Comparison of ENCODE assay signal across 18 cellular contexts in genomic region chr9:109886050-109886449, GRCh38.
DNase-seq lines count a peak whose midpoint lies in the region; TF ChIP-seq lines count a peak whose summit lies in the region.
"Had no signal": no experiment of that assay in that cellular context is flagged by ENCODE, and none has a peak within 500 bp of the region (broad histone marks: within the 10 kb centered on the region; RNA-seq: fewer than 3 reads in every experiment).

No MANE protein-coding gene starts in this region.

- peaks cover 2% of the 10 kb centered on the region for H3K36me3 Mint-ChIP-seq in activated CD4-positive, alpha-beta T cell treated with anti-CD3 and anti-CD28 coated beads, Interleukin-2, amount 10 ng/mL, durations not matched to agents 7 days and 5 days (ENCODE audit: low read depth)
- H3K36me3 Mint-ChIP-seq in osteocyte (ENCODE audit: unreplicated experiment) = peaks cover 11% of the 10 kb centered on the region
- H3K36me3 Mint-ChIP-seq: CD8-positive, alpha-beta memory T cell had no signal

- POLR2A ChIA-PET in activated CD4-positive, alpha-beta T cell treated with anti-CD3 and anti-CD28 coated beads, Interleukin-2, amount 10 ng/mL, durations not matched to agents 7 days and 5 days (lab: Charles Lee) = no interaction called here

- H3K27ac Mint-ChIP-seq in activated CD4-positive, alpha-beta T cell treated with anti-CD3 and anti-CD28 coated beads, Interleukin-2, amount 10 ng/mL, durations not matched to agents 7 days and 5 days = peak overlapping the region; percentile 90
- H3K27ac Mint-ChIP-seq in osteocyte (ENCODE audit: unreplicated experiment) = peak overlapping the region; percentile 34
- H3K27ac Mint-ChIP-seq: activated B cell treated with CpG ODN at 0.5 μM for 24 hours, GM23338 had no signal

- H3K4me3 Mint-ChIP-seq in activated CD4-positive, alpha-beta T cell treated with anti-CD3 and anti-CD28 coated beads, Interleukin-2, amount 10 ng/mL, durations not matched to agents 7 days and 5 days = no peak overlapping the region
- H3K4me3 Mint-ChIP-seq in osteocyte (ENCODE audit: unreplicated experiment) = no peak overlapping the region
- H3K4me3 Mint-ChIP-seq: activated B cell treated with CpG ODN at 0.5 μM for 24 hours; CD8-positive, alpha-beta memory T cell; GM23338 had no signal

- DNase-seq in activated CD4-positive, alpha-beta T cell treated with anti-CD3 and anti-CD28 coated beads, Interleukin-2, amount 10 ng/mL, durations not matched to agents 7 days and 5 days = no peak
- DNase-seq in activated CD4-positive, alpha-beta T cell treated with anti-CD3 and anti-CD28 coated beads for 48 hours = no peak
- DNase-seq in RPMI7951 (ENCODE audit: low read depth) (peak; percentile 28), osteocyte (ENCODE audit: extremely low spot score, unreplicated experiment) (no peak), NCI-H2171 treated with DMSO at 0.1 percent for 48 hours (lab: John Stamatoyannopoulos, UW) (no peak), G401 (ENCODE audit: low spot score) (no peak), NCI-H2107 (lab: John Stamatoyannopoulos, UW) (no peak)
- DNase-seq: ACHN; activated B cell treated with CpG ODN at 0.5 μM for 24 hours; CD8-positive, alpha-beta memory T cell; EL; esophagus squamous epithelium; kidney glomerular epithelial cell; NCI-H146; NCI-H446 treated with DMSO at 0.1 percent for 48 hours had no signal

- peaks cover 68% of the 10 kb centered on the region for H3K4me1 Mint-ChIP-seq in activated CD4-positive, alpha-beta T cell treated with anti-CD3 and anti-CD28 coated beads, Interleukin-2, amount 10 ng/mL, durations not matched to agents 7 days and 5 days
- peaks cover 50% of the 10 kb centered on the region for H3K4me1 Mint-ChIP-seq in osteocyte (ENCODE audit: unreplicated experiment)

- no peaks in the 10 kb centered on the region for H3K27me3 Mint-ChIP-seq in activated CD4-positive, alpha-beta T cell treated with anti-CD3 and anti-CD28 coated beads, Interleukin-2, amount 10 ng/mL, durations not matched to agents 7 days and 5 days
- H3K27me3 Mint-ChIP-seq in osteocyte (ENCODE audit: unreplicated experiment) = no peaks in the 10 kb centered on the region
- H3K27me3 Mint-ChIP-seq: activated B cell treated with CpG ODN at 0.5 μM for 24 hours had no signal

- TF ChIP-seq CTCF in osteocyte (IDR thresholded peaks at IDR 0.05) = no peak

- peak overlapping the region; percentile 89 for H3K27ac ChIP-seq in cingulate gyrus (ENCODE audit: low read depth, low read length)
- H3K27ac ChIP-seq: hepatocyte had no signal

- H3K9me3 Mint-ChIP-seq in activated CD4-positive, alpha-beta T cell treated with anti-CD3 and anti-CD28 coated beads, Interleukin-2, amount 10 ng/mL, durations not matched to agents 7 days and 5 days = peaks cover 5% of the 10 kb centered on the region
- no peaks in the 10 kb centered on the region for H3K9me3 Mint-ChIP-seq in osteocyte (ENCODE audit: unreplicated experiment)
- H3K9me3 Mint-ChIP-seq: activated B cell treated with CpG ODN at 0.5 μM for 24 hours; CD8-positive, alpha-beta memory T cell; GM23338 had no signal

- CTCF ChIA-PET in activated CD4-positive, alpha-beta T cell treated with anti-CD3 and anti-CD28 coated beads, Interleukin-2, amount 10 ng/mL, durations not matched to agents 7 days and 5 days (lab: Charles Lee) = interaction anchor here (0.7 to 1.9 kb wide), 7 partner anchors 10 to 270 kb away, joined by 3 to 9 read pairs (median 4); no protein-coding TSS in a partner anchor

- in situ Hi-C loops in G401 (cut with HindIII; ENCODE audit: low sequenced_read_pairs) = no loop called here
